8 cellular contexts compared by ENCODE assay signal in genomic region chr19:55599468-55600335, GRCh38. TPM values are rescaled to one million over a fixed set of nuclear protein-coding genes. Genes with fewer than 3 reads are reported as not detected.
DNase-seq lines count a peak whose midpoint lies in the region; ATAC-seq and TF ChIP-seq lines count a peak whose summit lies in the region.

Gene FIZ1 (minus strand): TSS chr19:55599517. CDS start chr19:55597865, 1,652 bp downstream.
A gene with protein sequence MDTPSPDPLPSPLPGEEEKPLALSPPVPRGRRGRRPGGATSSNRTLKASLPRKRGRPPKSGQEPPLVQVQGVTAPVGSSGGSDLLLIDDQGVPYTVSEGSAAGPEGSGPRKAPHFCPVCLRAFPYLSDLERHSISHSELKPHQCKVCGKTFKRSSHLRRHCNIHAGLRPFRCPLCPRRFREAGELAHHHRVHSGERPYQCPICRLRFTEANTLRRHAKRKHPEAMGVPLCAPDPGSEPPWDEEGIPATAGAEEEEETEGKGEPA (plus strand): TSS chr19:55600288. CDS start chr19:55602113, 1,825 bp downstream.

- TF ChIP-seq POLR2A in testis (IDR thresholded peaks at IDR 0.05), result no peak

- ATAC-seq in HG02588 (IDR thresholded peaks at IDR 0.05; ENCODE audit: unreplicated experiment) (peak; percentile 46), SK-N-SH treated with all-trans-retinoic acid at 6 μM for 48 hours (peak; percentile 90), omental fat pad (ENCODE audit: low FRiP score) (peak; percentile 91)

- DNase-seq in GM04504 (ENCODE audit: low read depth) (peak; percentile 98), NCI-H1092 treated with DMSO at 0.1 percent for 48 hours (lab: John Stamatoyannopoulos, UW) (peak; percentile 97), globus pallidus (ENCODE audit: low spot score) (peak; percentile 100), omental fat pad (ENCODE audit: low spot score) (peak; percentile 94), testis (peak; percentile 99)
- peak; percentile 96 for DNase-seq in activated naive CD4-positive, alpha-beta T cell treated with anti-CD3 and anti-CD28 coated beads, Interleukin-2, amount 50 U/mL, for 16 hours

- H3K4me3 ChIP-seq in testis, result peak within 1 kb of the TSS; percentile 69 to 88

- H3K36me3 ChIP-seq in testis (ENCODE audit: low read depth, missing control alignments), result no peaks in the 10 kb centered on the region

- peak within 1 kb of the TSS; percentile 95 to 99 for H3K27ac ChIP-seq in testis

- H3K27me3 ChIP-seq in testis, result no peaks in the 10 kb centered on the region

- TF ChIP-seq CTCF in omental fat pad (IDR thresholded peaks at IDR 0.05) (no peak), testis (IDR thresholded peaks at IDR 0.05) (peak in 1 of 3 experiments; percentile 10)

- 1% methylated on average over 33 to 54 of the region's 68 CpGs for WGBS in testis, 2 donors

- intact Hi-C loops in testis (cut with DNase I; ENCODE audit: low total_unique reads), result loop anchor here (10.0 kb wide), 1 partner anchor 85 kb away; no protein-coding TSS in a partner anchor

- H3K9me3 ChIP-seq in testis, result no peaks in the 10 kb centered on the region

- peaks cover 7% of the 10 kb centered on the region for H3K4me1 ChIP-seq in testis

TF ChIP-seq in SK-N-SH treated with all-trans-retinoic acid at 6 μM for 48 hours, 23 proteins besides CTCF, POLR2A, EP300 and RAD21:
- TF ChIP-seq OSR1 (CRISPR knock-in tag; IDR thresholded peaks at IDR 0.05) (no peak), SNAI2 (CRISPR knock-in tag; IDR thresholded peaks at IDR 0.05) (no peak), ZNF70 (CRISPR knock-in tag; IDR thresholded peaks at IDR 0.05) (no peak), ZFP30 (CRISPR knock-in tag; IDR thresholded peaks at IDR 0.05) (no peak), TCF4 (CRISPR knock-in tag; IDR thresholded peaks at IDR 0.05; ENCODE audit: borderline replicate concordance) (no peak), ESRRG (CRISPR knock-in tag; IDR thresholded peaks at IDR 0.05) (no peak), PPARA (CRISPR knock-in tag; IDR thresholded peaks at IDR 0.05; ENCODE audit: borderline replicate concordance) (no peak), ZFP3 (CRISPR knock-in tag; IDR thresholded peaks at IDR 0.05) (no peak), ARNTL (CRISPR knock-in tag; IDR thresholded peaks at IDR 0.05; ENCODE audit: borderline replicate concordance, low read depth) (no peak), CSDC2 (CRISPR knock-in tag; IDR thresholded peaks at IDR 0.05) (no peak), TSHZ2 (CRISPR knock-in tag; IDR thresholded peaks at IDR 0.05) (peak; percentile 47), RARB (CRISPR knock-in tag; IDR thresholded peaks at IDR 0.05) (no peak), ZNF8 (CRISPR knock-in tag; IDR thresholded peaks at IDR 0.05) (no peak), ZNF565 (CRISPR knock-in tag; conservative IDR thresholded peaks at IDR 0.05; ENCODE audit: low read depth) (no peak), TOX (CRISPR knock-in tag; IDR thresholded peaks at IDR 0.05; ENCODE audit: borderline replicate concordance) (no peak), GLIS3 (CRISPR knock-in tag; IDR thresholded peaks at IDR 0.05) (peak; percentile 48; the same call in 1 of the 2 replicates), CREB5 (CRISPR knock-in tag; IDR thresholded peaks at IDR 0.05; ENCODE audit: low read depth) (no peak)
- TF ChIP-seq, protein P1, sequence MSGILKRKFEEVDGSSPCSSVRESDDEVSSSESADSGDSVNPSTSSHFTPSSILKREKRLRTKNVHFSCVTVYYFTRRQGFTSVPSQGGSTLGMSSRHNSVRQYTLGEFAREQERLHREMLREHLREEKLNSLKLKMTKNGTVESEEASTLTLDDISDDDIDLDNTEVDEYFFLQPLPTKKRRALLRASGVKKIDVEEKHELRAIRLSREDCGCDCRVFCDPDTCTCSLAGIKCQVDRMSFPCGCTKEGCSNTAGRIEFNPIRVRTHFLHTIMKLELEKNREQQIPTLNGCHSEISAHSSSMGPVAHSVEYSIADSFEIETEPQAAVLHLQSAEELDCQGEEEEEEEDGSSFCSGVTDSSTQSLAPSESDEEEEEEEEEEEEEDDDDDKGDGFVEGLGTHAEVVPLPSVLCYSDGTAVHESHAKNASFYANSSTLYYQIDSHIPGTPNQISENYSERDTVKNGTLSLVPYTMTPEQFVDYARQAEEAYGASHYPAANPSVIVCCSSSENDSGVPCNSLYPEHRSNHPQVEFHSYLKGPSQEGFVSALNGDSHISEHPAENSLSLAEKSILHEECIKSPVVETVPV (CRISPR knock-in tag; IDR thresholded peaks at IDR 0.05), result no peak

RNA-seq across cellular contexts. Expression of gene FIZ1, which starts in this region (rescaled TPM):
- 1 to 10 TPM; 4.2 to 7.1 (median 5.0) TPM for total RNA-seq in omental fat pad
- 10 to 100 TPM; 16.5 to 17.4 TPM for total RNA-seq in testis
- polyA plus RNA-seq in testis (ENCODE audit: insufficient read depth, low read depth, low replicate concordance), result 8.5 TPM

RNA-seq across cellular contexts. Expression of the second gene that starts in this region (rescaled TPM):
- total RNA-seq in omental fat pad (10 to 100 TPM; 15.6 to 27.5 (median 17.4) TPM), testis (10 to 100 TPM; 25.0 to 29.4 TPM)
- polyA plus RNA-seq in testis (ENCODE audit: insufficient read depth, low read depth, low replicate concordance), result 8.5 TPM

Comparison
In these comparisons a context has a peak if more than half of its experiments do, and no peak if none do; other contexts are left out.
1. Peak in every context shown above with its lines: DNase-seq, ATAC-seq, H3K4me3 ChIP-seq and H3K27ac ChIP-seq.